ENCODE assay signal across 2 cellular contexts in the genomic region with DNA sequence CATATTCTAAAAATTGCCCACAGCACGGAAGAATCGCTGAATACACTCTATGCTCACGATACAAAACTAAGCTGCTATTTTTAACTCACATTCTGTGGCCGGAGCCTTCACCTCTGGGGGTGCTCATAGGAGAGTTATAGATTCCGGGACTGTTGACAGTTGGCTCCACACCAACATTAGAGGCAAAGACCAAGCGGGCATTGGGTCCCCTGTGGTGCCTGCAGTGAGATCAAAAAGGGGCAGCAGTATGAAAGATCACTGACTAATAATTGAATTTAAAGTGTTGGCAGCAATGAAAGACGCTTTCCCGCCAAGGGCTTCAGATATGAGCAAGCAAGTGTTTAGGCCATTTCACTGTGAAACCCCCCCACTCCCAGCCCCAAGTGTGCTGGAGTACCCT.
TF ChIP-seq lines count a peak whose summit lies in the region.

No MANE protein-coding gene starts in this region.

TF ChIP-seq in GM23338, 12 proteins besides CTCF, POLR2A, EP300 and RAD21 (continued from another document):
- TF ChIP-seq, protein P1, sequence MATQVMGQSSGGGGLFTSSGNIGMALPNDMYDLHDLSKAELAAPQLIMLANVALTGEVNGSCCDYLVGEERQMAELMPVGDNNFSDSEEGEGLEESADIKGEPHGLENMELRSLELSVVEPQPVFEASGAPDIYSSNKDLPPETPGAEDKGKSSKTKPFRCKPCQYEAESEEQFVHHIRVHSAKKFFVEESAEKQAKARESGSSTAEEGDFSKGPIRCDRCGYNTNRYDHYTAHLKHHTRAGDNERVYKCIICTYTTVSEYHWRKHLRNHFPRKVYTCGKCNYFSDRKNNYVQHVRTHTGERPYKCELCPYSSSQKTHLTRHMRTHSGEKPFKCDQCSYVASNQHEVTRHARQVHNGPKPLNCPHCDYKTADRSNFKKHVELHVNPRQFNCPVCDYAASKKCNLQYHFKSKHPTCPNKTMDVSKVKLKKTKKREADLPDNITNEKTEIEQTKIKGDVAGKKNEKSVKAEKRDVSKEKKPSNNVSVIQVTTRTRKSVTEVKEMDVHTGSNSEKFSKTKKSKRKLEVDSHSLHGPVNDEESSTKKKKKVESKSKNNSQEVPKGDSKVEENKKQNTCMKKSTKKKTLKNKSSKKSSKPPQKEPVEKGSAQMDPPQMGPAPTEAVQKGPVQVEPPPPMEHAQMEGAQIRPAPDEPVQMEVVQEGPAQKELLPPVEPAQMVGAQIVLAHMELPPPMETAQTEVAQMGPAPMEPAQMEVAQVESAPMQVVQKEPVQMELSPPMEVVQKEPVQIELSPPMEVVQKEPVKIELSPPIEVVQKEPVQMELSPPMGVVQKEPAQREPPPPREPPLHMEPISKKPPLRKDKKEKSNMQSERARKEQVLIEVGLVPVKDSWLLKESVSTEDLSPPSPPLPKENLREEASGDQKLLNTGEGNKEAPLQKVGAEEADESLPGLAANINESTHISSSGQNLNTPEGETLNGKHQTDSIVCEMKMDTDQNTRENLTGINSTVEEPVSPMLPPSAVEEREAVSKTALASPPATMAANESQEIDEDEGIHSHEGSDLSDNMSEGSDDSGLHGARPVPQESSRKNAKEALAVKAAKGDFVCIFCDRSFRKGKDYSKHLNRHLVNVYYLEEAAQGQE (IDR thresholded peaks at IDR 0.05; ENCODE audit: unreplicated experiment) = no peak
- no peak for TF ChIP-seq EZH2 (IDR thresholded peaks at IDR 0.05; ENCODE audit: low read depth, unreplicated experiment)
- TF ChIP-seq, protein P2, sequence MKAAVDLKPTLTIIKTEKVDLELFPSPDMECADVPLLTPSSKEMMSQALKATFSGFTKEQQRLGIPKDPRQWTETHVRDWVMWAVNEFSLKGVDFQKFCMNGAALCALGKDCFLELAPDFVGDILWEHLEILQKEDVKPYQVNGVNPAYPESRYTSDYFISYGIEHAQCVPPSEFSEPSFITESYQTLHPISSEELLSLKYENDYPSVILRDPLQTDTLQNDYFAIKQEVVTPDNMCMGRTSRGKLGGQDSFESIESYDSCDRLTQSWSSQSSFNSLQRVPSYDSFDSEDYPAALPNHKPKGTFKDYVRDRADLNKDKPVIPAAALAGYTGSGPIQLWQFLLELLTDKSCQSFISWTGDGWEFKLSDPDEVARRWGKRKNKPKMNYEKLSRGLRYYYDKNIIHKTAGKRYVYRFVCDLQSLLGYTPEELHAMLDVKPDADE (IDR thresholded peaks at IDR 0.05) = no peak
- no peak for TF ChIP-seq JUNB (IDR thresholded peaks at IDR 0.05; ENCODE audit: unreplicated experiment)
- no peak for TF ChIP-seq ZNF462 (CRISPR knock-in tag; IDR thresholded peaks at IDR 0.05)
- TF ChIP-seq ZNF331 (CRISPR knock-in tag; IDR thresholded peaks at IDR 0.05; ENCODE audit: low read depth) = no peak
- no peak for TF ChIP-seq EZH2phosphoT487 (IDR thresholded peaks at IDR 0.05; ENCODE audit: unreplicated experiment)
- no peak for TF ChIP-seq ZNF114 (CRISPR knock-in tag; IDR thresholded peaks at IDR 0.05)
TF ChIP-seq in GM23338: peak in this region for 0.

TF ChIP-seq in K562, 482 proteins besides CTCF, POLR2A, EP300 and RAD21 (continued from another document):
- TF ChIP-seq MLLT1 (IDR thresholded peaks at IDR 0.05) (no peak), JUNB (CRISPR knock-in tag; conservative IDR thresholded peaks at IDR 0.05) (no peak), GATAD2B (IDR thresholded peaks at IDR 0.05; ENCODE audit: borderline replicate concordance) (no peak), RAD51 (IDR thresholded peaks at IDR 0.05; ENCODE audit: borderline replicate concordance, low read depth) (no peak), FOXK2 (conservative IDR thresholded peaks at IDR 0.05 in 1 of 2, IDR thresholded peaks at IDR 0.05 in 1 of 2; ENCODE audit: low read depth in 2 of 2) (no peak), ZNF431 (CRISPR knock-in tag; IDR thresholded peaks at IDR 0.05) (no peak), ETV5 (CRISPR knock-in tag; IDR thresholded peaks at IDR 0.05; ENCODE audit: low read depth) (no peak)
TF ChIP-seq in K562: peak in this region for 0.
